In the genomic region with DNA sequence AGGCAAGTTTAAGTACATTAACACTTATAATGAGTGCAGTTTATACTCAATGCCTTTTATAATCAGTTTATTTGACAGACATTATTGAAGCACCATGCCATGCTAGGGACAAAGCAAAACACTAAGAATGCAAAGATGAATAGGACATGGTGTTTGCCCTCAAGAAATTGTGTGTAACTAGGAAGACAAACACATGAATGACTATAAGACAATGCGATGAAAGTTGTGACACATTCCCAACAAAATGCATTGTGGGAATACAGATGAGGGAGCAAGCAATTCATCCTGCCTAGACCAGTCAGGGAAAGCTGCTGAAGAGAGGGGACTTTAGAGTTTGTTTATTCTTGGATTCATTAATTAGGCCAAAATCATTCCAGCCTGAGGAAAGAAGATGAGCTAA, we compare ENCODE assay signal across 19 cellular contexts.
"Had no signal": no experiment of that assay in that cellular context is flagged by ENCODE, and none has a peak within 500 bp of the region (broad histone marks: within the 10 kb centered on the region; RNA-seq: fewer than 3 reads in every experiment).

No MANE protein-coding gene starts in this region.

- H3K9me3 ChIP-seq: gastroesophageal sphincter, lower lobe of right lung, pancreas, upper lobe of left lung had no signal

- H3K27ac ChIP-seq: gastroesophageal sphincter, left ventricle myocardium inferior, lower lobe of right lung, pancreas, tibial artery, upper lobe of left lung had no signal

- ATAC-seq: effector memory CD8-positive, alpha-beta T cell; gastroesophageal sphincter; left cardiac atrium; lower lobe of right lung; pancreas; right cardiac atrium; stimulated activated naive CD8-positive, alpha-beta T cell treated with anti-CD3 and anti-CD28 coated beads, Interleukin-15, Interleukin-2, amounts not matched to agents 100 U/mL and 50 U/mL, for 24 hours had no signal

- FAIRE-seq: kidney, pancreas, small intestine had no signal

- H3K4me3 ChIP-seq: gastroesophageal sphincter, left ventricle myocardium inferior, lower lobe of right lung, pancreas, tibial artery, upper lobe of left lung had no signal

- H3K36me3 ChIP-seq: gastroesophageal sphincter, left ventricle myocardium inferior, lower lobe of right lung, pancreas, tibial artery, upper lobe of left lung had no signal

- H3K4me1 ChIP-seq: gastroesophageal sphincter, left ventricle myocardium inferior, lower lobe of right lung, pancreas, tibial artery, upper lobe of left lung had no signal

- H3K27me3 ChIP-seq: gastroesophageal sphincter, pancreas, tibial artery, upper lobe of left lung had no signal

- DNase-seq: effector memory CD8-positive, alpha-beta T cell; erythroblast; glutamatergic neuron; immature natural killer cell; kidney; left cardiac atrium; left ventricle myocardium inferior; lower lobe of right lung; mesendoderm; naive B cell; occipital lobe; pancreas; right cardiac atrium; stimulated activated CD4-positive, alpha-beta T cell treated with anti-CD3 and anti-CD28 coated beads, Interleukin-2, amount 100 ng/mL, for 48 hours; stimulated activated naive CD8-positive, alpha-beta T cell treated with anti-CD3 and anti-CD28 coated beads, Interleukin-15, Interleukin-2, amounts not matched to agents 100 U/mL and 50 U/mL, for 24 hours; tibial artery; upper lobe of left lung had no signal
